8 cellular contexts compared by ENCODE assay signal in the genomic region with DNA sequence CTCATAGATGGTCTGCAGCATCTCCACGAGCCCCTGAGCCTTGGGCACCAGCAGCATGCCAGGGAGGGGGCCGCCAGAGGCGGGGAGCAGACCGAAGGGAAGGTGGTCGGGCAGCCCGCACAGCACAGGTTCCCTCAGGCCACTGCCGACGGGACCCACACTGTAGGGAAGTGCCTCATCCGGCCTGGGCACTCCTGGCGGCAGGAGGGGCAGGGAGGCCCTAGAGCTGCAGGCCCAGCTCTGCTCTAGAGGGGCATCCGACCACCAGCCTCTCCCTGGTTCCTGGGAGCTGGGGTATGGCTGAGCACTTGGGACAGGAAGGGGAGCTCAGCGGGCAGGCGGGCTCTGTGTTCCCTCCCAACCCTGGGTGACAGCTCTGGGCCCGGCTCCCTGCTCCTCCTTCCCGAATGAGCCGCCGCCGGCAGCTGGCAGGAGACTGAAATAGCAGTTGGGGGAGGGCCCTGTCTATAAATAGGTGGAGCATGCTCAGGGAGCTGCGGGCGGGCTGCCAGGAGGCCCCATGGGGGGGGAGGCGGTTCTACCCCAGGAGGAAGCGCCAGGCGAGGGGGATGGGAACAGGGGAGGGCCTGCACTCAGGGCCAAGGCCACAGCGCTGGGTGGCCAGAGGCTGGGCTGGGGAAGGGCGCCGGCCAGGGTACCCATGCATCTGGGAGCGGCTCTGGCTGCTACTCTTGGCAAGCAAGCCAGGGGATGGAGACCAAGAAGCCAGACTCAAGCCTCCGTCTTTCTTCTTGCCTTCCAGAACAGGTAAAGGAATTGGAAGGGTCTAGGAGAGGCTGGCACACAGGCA. TPM values are rescaled to one million over a fixed set of nuclear protein-coding genes. Genes with fewer than 3 reads are reported as not detected.
A peak's percentile ranks its signal among the peaks of the same experiment; 100 is the strongest.
DNase-seq lines count a peak whose midpoint lies in the region; ATAC-seq, FAIRE-seq and TF ChIP-seq lines count a peak whose summit lies in the region.

No MANE protein-coding gene starts in this region.

- CTCF ChIA-PET in activated CD8-positive, alpha-beta T cell treated with anti-CD3 and anti-CD28 coated beads for 36 hours (lab: Charles Lee) = interaction anchor here (0.7 to 1.5 kb wide), 5 partner anchors 11 to 57 kb away, joined by 3 to 5 read pairs (median 4); a partner anchor contains a TSS
- CTCF ChIA-PET in H1 (lab: Charles Lee; ENCODE audit: partially characterized antibody) = interaction anchor here (0.8 to 34.4 kb wide), 5 partner anchors 3 to 161 kb away, joined by 3 to 638 read pairs (median 4); a partner anchor contains a TSS

- peak overlapping the region; percentile 52 to 85 for H3K4me2 ChIP-seq in H1 (ENCODE audit: insufficient read depth in 1 of 2, low read depth in 2 of 2, low read length in 2 of 2)

- peaks cover 0 to 2% (median 0%) of the 10 kb centered on the region in 4 experiments; a peak in 3 of 8 replicates for H3K36me3 ChIP-seq in H1 (ENCODE audit: control insufficient read depth in 2 of 4, insufficient read depth in 4 of 4, low read length in 3 of 4)

- H3K79me1 ChIP-seq in H1 (ENCODE audit: low read depth, low read length) = peaks cover 26% of the 10 kb centered on the region

- no peaks in the 10 kb centered on the region; a peak in 1 of 7 replicates for H3K27me3 ChIP-seq in H1 (replicated peaks in 1 of 4; ENCODE audit: control insufficient read depth in 3 of 4, extremely low read depth in 1 of 4, insufficient read depth in 3 of 4, low read length in 3 of 4)

- peak in 1 of 2 experiments; percentile 60; a peak in 1 of 3 replicates for TF ChIP-seq POLR2A in H1 (IDR thresholded peaks at IDR 0.05; ENCODE audit: control extremely low read depth in 1 of 2, low read depth in 2 of 2, low read length in 2 of 2)

- peak overlapping the region; percentile 71 for H3K4ac ChIP-seq in H1 (replicated peaks; ENCODE audit: insufficient read length, low read depth, low read length)

- no peak overlapping the region for H3K56ac ChIP-seq in H1 (replicated peaks; ENCODE audit: insufficient read length, low read depth, low read length)

- peak overlapping the region; percentile 35; the same call in 1 of the 2 replicates for H2BK12ac ChIP-seq in H1 (ENCODE audit: low read depth, low read length)

- POLR2A ChIA-PET in activated CD8-positive, alpha-beta T cell treated with anti-CD3 and anti-CD28 coated beads for 36 hours (lab: Charles Lee) = interaction anchor here (0.7 to 1.9 kb wide), 3 partner anchors 9 to 99 kb away, joined by 3 to 7 read pairs (median 3); no protein-coding TSS in a partner anchor
- POLR2A ChIA-PET in H1 (lab: Charles Lee; ENCODE audit: partially characterized antibody) = interaction anchor here (0.9 to 3.4 kb wide), 6 partner anchors 8 to 95 kb away, joined by 3 to 24 read pairs (median 5); a partner anchor contains a TSS

- H2BK5ac ChIP-seq in H1 (ENCODE audit: low read depth, low read length) = peak overlapping the region; percentile 78; the same call in 1 of the 2 replicates

- no peaks in the 10 kb centered on the region for H3K9me3 ChIP-seq in H1 (ENCODE audit: insufficient read depth in 2 of 2, low read depth in 1 of 2, low read length in 1 of 2)

- peaks cover 10 to 21% of the 10 kb centered on the region in 2 experiments for H4K20me1 ChIP-seq in H1 (replicated peaks in 1 of 2; ENCODE audit: control insufficient read depth in 1 of 2, insufficient read depth in 2 of 2, low read length in 2 of 2)

- 9% methylated on average over 27 of the region's 28 CpGs; no CpG with 5 or more reads in 1 of the 2 experiments for WGBS in H1 (ENCODE audit: extremely low coverage in 1 of 2, insufficient coverage in 1 of 2, insufficient read length in 1 of 2, insufficient replicate concordance in 2 of 2, low coverage in 1 of 2, low lambda C conversion rate in 2 of 2, missing lambda C conversion rate in 1 of 2), 2 experiments

- H3K9me3 Mint-ChIP-seq in activated CD8-positive, alpha-beta T cell treated with anti-CD3 and anti-CD28 coated beads for 36 hours = no peaks in the 10 kb centered on the region

- no peak for FAIRE-seq in H1 (lab: Jason Lieb, UNC)

- H2AFZ ChIP-seq in H1 (ENCODE audit: low read length) = no peak overlapping the region

- no peak overlapping the region for H3K23ac ChIP-seq in H1 (ENCODE audit: insufficient read length)

- no peaks in the 10 kb centered on the region; the same call in 1 of the 2 replicates for H3K23me2 ChIP-seq in H1 (ENCODE audit: low read depth, low read length)

- DNase-seq in GM03348 (ENCODE audit: low spot score) = peak; percentile 94
- DNase-seq in NCI-H524 (lab: John Stamatoyannopoulos, UW) = peak; percentile 93 to 95
- DNase-seq in activated CD8-positive, alpha-beta T cell treated with anti-CD3 and anti-CD28 coated beads for 36 hours = peak; percentile 86
- peak; percentile 69 to 86 for DNase-seq in H1 (ENCODE audit: low read depth in 1 of 2, low spot score in 2 of 2)
- DNase-seq in mesenteric fat pad (ENCODE audit: low spot score) = peak; percentile 99
- DNase-seq in stimulated activated CD8-positive, alpha-beta memory T cell treated with anti-CD3 and anti-CD28 coated beads, Interleukin-15, amount 100 ng/mL, for 24 hours (ENCODE audit: low read depth) = peak; percentile 25

- H3K27me3 Mint-ChIP-seq in activated CD8-positive, alpha-beta T cell treated with anti-CD3 and anti-CD28 coated beads for 36 hours = no peaks in the 10 kb centered on the region

- intact Hi-C loops in activated CD8-positive, alpha-beta T cell treated with anti-CD3 and anti-CD28 coated beads for 36 hours (cut with micrococcal nuclease) = no loop called here

- TF ChIP-seq EP300 in H1 (IDR thresholded peaks at IDR 0.05; ENCODE audit: borderline replicate concordance in 1 of 2, low read depth in 2 of 2, low read length in 2 of 2) = no peak

- H3K4me3 ChIP-seq in H1 (ENCODE audit: extremely low read depth in 1 of 4, insufficient read depth in 2 of 4, low read depth in 3 of 4, low read length in 4 of 4) = peak overlapping the region in 3 of 4 experiments; percentile 1 to 45 (median 15); a peak in 4 of 8 replicates

- H4K5ac ChIP-seq in H1 (ENCODE audit: insufficient read length, low read depth, low read length) = no peak overlapping the region

- H2BK20ac ChIP-seq in H1 (ENCODE audit: low read length) = peak overlapping the region; percentile 38; the same call in 1 of the 2 replicates

- TF ChIP-seq RAD21 in H1 (IDR thresholded peaks at IDR 0.05 in 1 of 2, conservative IDR thresholded peaks at IDR 0.05 in 1 of 2; ENCODE audit: low read depth in 2 of 2, low read length in 2 of 2) = peak in 1 of 2 experiments; percentile 9; a peak in 1 of 4 replicates

- H4K91ac ChIP-seq in H1 (replicated peaks; ENCODE audit: insufficient read length, low read length) = peak overlapping the region; percentile 17

- peaks cover 0 to 29% (median 25%) of the 10 kb centered on the region in 4 experiments; a peak in 6 of 7 replicates for H3K4me1 ChIP-seq in H1 (replicated peaks in 1 of 4; ENCODE audit: control insufficient read depth in 3 of 4, insufficient read depth in 4 of 4, low read length in 3 of 4)

- no peak overlapping the region for H3K27ac ChIP-seq in H1 (ENCODE audit: low read depth, low read length)

- no peak overlapping the region for H3K27ac Mint-ChIP-seq in activated CD8-positive, alpha-beta T cell treated with anti-CD3 and anti-CD28 coated beads for 36 hours

- H2BK120ac ChIP-seq in H1 (replicated peaks; ENCODE audit: low read depth, low read length) = no peak overlapping the region

- H3K4me1 Mint-ChIP-seq in activated CD8-positive, alpha-beta T cell treated with anti-CD3 and anti-CD28 coated beads for 36 hours (ENCODE audit: low read depth) = peaks cover 9% of the 10 kb centered on the region

- H3K18ac ChIP-seq in H1 (ENCODE audit: extremely low read depth, low read length) = peak overlapping the region; percentile 95

- no peak overlapping the region for H3K9ac ChIP-seq in H1 (replicated peaks in 1 of 4; ENCODE audit: extremely low read depth in 1 of 4, low read depth in 3 of 4, low read length in 3 of 4)

- H3K14ac ChIP-seq in H1 (ENCODE audit: insufficient read length) = no peak overlapping the region

- peak overlapping the region; percentile 92; the same call in 1 of the 2 replicates for H2BK15ac ChIP-seq in H1 (ENCODE audit: low read length)

- ATAC-seq in HG03342 (IDR thresholded peaks at IDR 0.05; ENCODE audit: unreplicated experiment) (peak; percentile 54), GM19395 (IDR thresholded peaks at IDR 0.05; ENCODE audit: unreplicated experiment) (no peak)
- ATAC-seq in activated CD8-positive, alpha-beta T cell treated with anti-CD3 and anti-CD28 coated beads for 36 hours = peak; percentile 93

- no peak for TF ChIP-seq CTCF in activated CD8-positive, alpha-beta T cell treated with anti-CD3 and anti-CD28 coated beads for 36 hours (IDR thresholded peaks at IDR 0.05)
- no peak for TF ChIP-seq CTCF in H1 (IDR thresholded peaks at IDR 0.05; ENCODE audit: control extremely low read depth in 1 of 3, insufficient read depth in 1 of 3, low read depth in 1 of 3, low read length in 3 of 3)

- H3K4me3 Mint-ChIP-seq in activated CD8-positive, alpha-beta T cell treated with anti-CD3 and anti-CD28 coated beads for 36 hours = peak overlapping the region; percentile 57

- H2AK5ac ChIP-seq in H1 (ENCODE audit: low read depth, low read length) = no peak overlapping the region

- H3K79me2 ChIP-seq in H1 (ENCODE audit: control insufficient read depth in 1 of 2, insufficient read depth in 2 of 2, low read length in 2 of 2) = peaks cover 0 to 47% of the 10 kb centered on the region in 2 experiments; a peak in 2 of 4 replicates

- no peaks in the 10 kb centered on the region for H3K36me3 Mint-ChIP-seq in activated CD8-positive, alpha-beta T cell treated with anti-CD3 and anti-CD28 coated beads for 36 hours (ENCODE audit: low read depth)

- H4K8ac ChIP-seq in H1 (ENCODE audit: extremely low read depth, insufficient read depth, low read length) = peak overlapping the region; percentile 59; the same call in 1 of the 2 replicates

RNA-seq across cellular contexts. Expression of a gene that starts 12.4 kb away (rescaled TPM):
- 10 to 100 TPM; 19.1 to 19.3 TPM for total RNA-seq in activated CD8-positive, alpha-beta T cell treated with anti-CD3 and anti-CD28 coated beads for 36 hours
- 48.5 and 54.0 TPM in 2 replicates for total RNA-seq in H1 (2021; fragmentation: NEBNext Ultra II Directional; extraction: Animal tissue kit (Norgen Biotek cat#: 25700))
- 54.4 and 79.2 TPM in 2 replicates for polyA plus RNA-seq in H1 (2011; rRNA removed)
- polyA plus RNA-seq in H1 (2011; cell fraction: cytosol; rRNA removed) = 78.3 TPM
- 103 TPM for polyA plus RNA-seq in H1 (2011; cell fraction: nucleus; rRNA removed)
- 31.8 to 62.6 TPM (median 53.9 TPM) in 4 replicates for polyA plus RNA-seq in H1 (2012, experiment 1 of 2)
- 44.0 TPM for polyA plus RNA-seq in H1 (2012, experiment 2 of 2)
- 23.8 TPM for polyA plus RNA-seq in H1 (2013, experiment 1 of 2)
- polyA plus RNA-seq in H1 (2013, experiment 2 of 2) = 23.7 TPM
- polyA minus RNA-seq in H1 (2011; rRNA and poly(A)+ RNA removed) = 77.4 and 115 TPM in 2 replicates
- 41.8 TPM for polyA minus RNA-seq in H1 (2011; cell fraction: cytosol; rRNA and poly(A)+ RNA removed)
- 57.9 TPM for polyA minus RNA-seq in H1 (2011; cell fraction: nucleus; rRNA and poly(A)+ RNA removed)
- total RNA-seq in mesenteric fat pad = 34.9 TPM

RNA-seq across cellular contexts. Expression of a gene that starts 30.7 kb away (rescaled TPM):
- 10 to 100 TPM; 16.8 to 17.9 TPM for total RNA-seq in activated CD8-positive, alpha-beta T cell treated with anti-CD3 and anti-CD28 coated beads for 36 hours
- 18.8 and 19.4 TPM in 2 replicates for total RNA-seq in H1 (2021; fragmentation: NEBNext Ultra II Directional; extraction: Animal tissue kit (Norgen Biotek cat#: 25700))
- polyA plus RNA-seq in H1 (2011; rRNA removed) = 21.6 and 24.1 TPM in 2 replicates
- polyA plus RNA-seq in H1 (2011; cell fraction: cytosol; rRNA removed) = 17.5 TPM
- polyA plus RNA-seq in H1 (2011; cell fraction: nucleus; rRNA removed) = 32.1 TPM
- 16.3 to 20.8 TPM (median 17.6 TPM) in 4 replicates for polyA plus RNA-seq in H1 (2012, experiment 1 of 2)
- polyA plus RNA-seq in H1 (2012, experiment 2 of 2) = 16.8 TPM
- 10.8 TPM for polyA plus RNA-seq in H1 (2013, experiment 1 of 2)
- 10.3 TPM for polyA plus RNA-seq in H1 (2013, experiment 2 of 2)
- polyA minus RNA-seq in H1 (2011; rRNA and poly(A)+ RNA removed) = 35.7 and 36.8 TPM in 2 replicates
- 17.8 TPM for polyA minus RNA-seq in H1 (2011; cell fraction: cytosol; rRNA and poly(A)+ RNA removed)
- 18.6 TPM for polyA minus RNA-seq in H1 (2011; cell fraction: nucleus; rRNA and poly(A)+ RNA removed)
- 0.74 TPM for total RNA-seq in mesenteric fat pad

RNA-seq across cellular contexts. Expression of a gene that starts 40.5 kb away (rescaled TPM):
- 10 to 100 TPM; 20.2 to 20.7 TPM for total RNA-seq in activated CD8-positive, alpha-beta T cell treated with anti-CD3 and anti-CD28 coated beads for 36 hours
- total RNA-seq in H1 (2021; fragmentation: NEBNext Ultra II Directional; extraction: Animal tissue kit (Norgen Biotek cat#: 25700)) = 104 and 114 TPM in 2 replicates
- 343 and 436 TPM in 2 replicates for polyA plus RNA-seq in H1 (2011; rRNA removed)
- polyA plus RNA-seq in H1 (2011; cell fraction: cytosol; rRNA removed) = 191 TPM
- 198 TPM for polyA plus RNA-seq in H1 (2011; cell fraction: nucleus; rRNA removed)
- 143 to 233 TPM (median 204 TPM) in 4 replicates for polyA plus RNA-seq in H1 (2012, experiment 1 of 2)
- polyA plus RNA-seq in H1 (2012, experiment 2 of 2) = 249 TPM
- 394 TPM for polyA plus RNA-seq in H1 (2013, experiment 1 of 2)
- 451 TPM for polyA plus RNA-seq in H1 (2013, experiment 2 of 2)
- polyA minus RNA-seq in H1 (2011; rRNA and poly(A)+ RNA removed) = 132 and 168 TPM in 2 replicates
- 151 TPM for polyA minus RNA-seq in H1 (2011; cell fraction: cytosol; rRNA and poly(A)+ RNA removed)
- 96.9 TPM for polyA minus RNA-seq in H1 (2011; cell fraction: nucleus; rRNA and poly(A)+ RNA removed)
- total RNA-seq in mesenteric fat pad = 56.7 TPM

RNA-seq across cellular contexts. Expression of a gene that starts 44.6 kb away (rescaled TPM):
- 100 to 1,000 TPM; 104 to 110 TPM for total RNA-seq in activated CD8-positive, alpha-beta T cell treated with anti-CD3 and anti-CD28 coated beads for 36 hours
- total RNA-seq in H1 (2021; fragmentation: NEBNext Ultra II Directional; extraction: Animal tissue kit (Norgen Biotek cat#: 25700)) = 118 and 142 TPM in 2 replicates
- polyA plus RNA-seq in H1 (2011; rRNA removed) = 51.6 and 69.8 TPM in 2 replicates
- 57.3 TPM for polyA plus RNA-seq in H1 (2011; cell fraction: cytosol; rRNA removed)
- polyA plus RNA-seq in H1 (2011; cell fraction: nucleus; rRNA removed) = 31.1 TPM
- 59.4 to 75.6 TPM (median 69.7 TPM) in 4 replicates for polyA plus RNA-seq in H1 (2012, experiment 1 of 2)
- 76.0 TPM for polyA plus RNA-seq in H1 (2012, experiment 2 of 2)
- polyA plus RNA-seq in H1 (2013, experiment 1 of 2) = 126 TPM
- polyA plus RNA-seq in H1 (2013, experiment 2 of 2) = 129 TPM
- 83.5 and 95.8 TPM in 2 replicates for polyA minus RNA-seq in H1 (2011; rRNA and poly(A)+ RNA removed)
- polyA minus RNA-seq in H1 (2011; cell fraction: cytosol; rRNA and poly(A)+ RNA removed) = 54.6 TPM
- 32.1 TPM for polyA minus RNA-seq in H1 (2011; cell fraction: nucleus; rRNA and poly(A)+ RNA removed)
- 55.4 TPM for total RNA-seq in mesenteric fat pad

RNA-seq across cellular contexts. Expression of a gene that starts 59.5 kb away (rescaled TPM):
- total RNA-seq in activated CD8-positive, alpha-beta T cell treated with anti-CD3 and anti-CD28 coated beads for 36 hours = under 1 TPM; 0.18 to 0.27 TPM
- 0.19 TPM in 1 of 2 replicates, not detected in the other for total RNA-seq in H1 (2021; fragmentation: NEBNext Ultra II Directional; extraction: Animal tissue kit (Norgen Biotek cat#: 25700))
- 0.05 and 0.09 TPM in 2 replicates for polyA plus RNA-seq in H1 (2011; rRNA removed)
- polyA plus RNA-seq in H1 (2011; cell fraction: cytosol; rRNA removed) = 0.05 TPM
- 0.17 TPM for polyA plus RNA-seq in H1 (2011; cell fraction: nucleus; rRNA removed)
- polyA plus RNA-seq in H1 (2012, experiment 1 of 2) = 1.7 to 2.5 TPM (median 2.3 TPM) in 4 replicates
- 0.79 TPM for polyA plus RNA-seq in H1 (2012, experiment 2 of 2)
- polyA plus RNA-seq in H1 (2013, experiment 1 of 2) = 0.06 TPM
- polyA plus RNA-seq in H1 (2013, experiment 2 of 2) = 0.04 TPM
- 0.10 TPM in 1 of 2 replicates, not detected in the other for polyA minus RNA-seq in H1 (2011; rRNA and poly(A)+ RNA removed)
- polyA minus RNA-seq in H1 (2011; cell fraction: cytosol; rRNA and poly(A)+ RNA removed) = not detected
- not detected for polyA minus RNA-seq in H1 (2011; cell fraction: nucleus; rRNA and poly(A)+ RNA removed)
- not detected for total RNA-seq in mesenteric fat pad

Comparison
In these comparisons a context has a peak if more than half of its experiments do, and no peak if none do; other contexts are left out.
1. DNase-seq: peak in every context shown above with its lines; median percentile 99 in mesenteric fat pad; 94 in GM03348; 94 in NCI-H524; 86 in activated CD8-positive, alpha-beta T cell treated with anti-CD3 and anti-CD28 coated beads for 36 hours; 78 in H1; 25 in stimulated activated CD8-positive, alpha-beta memory T cell treated with anti-CD3 and anti-CD28 coated beads, Interleukin-15, amount 100 ng/mL, for 24 hours.
2. RNA of a gene that starts 30.7 kb away (total RNA-seq): 18.8 to 19.4 TPM in H1 and 16.8 to 17.9 TPM in activated CD8-positive, alpha-beta T cell treated with anti-CD3 and anti-CD28 coated beads for 36 hours; 0.74 TPM in mesenteric fat pad (single experiment); every median in the first group is over 10 times any median in the second.